19 cellular contexts compared by ENCODE assay signal in genomic region chr3:185126201-185126600, GRCh38. TPM values are rescaled to one million over a fixed set of nuclear protein-coding genes. Genes with fewer than 3 reads are reported as not detected.
"Had no signal": no experiment of that assay in that cellular context is flagged by ENCODE, and none has a peak within 500 bp of the region (broad histone marks: within the 10 kb centered on the region; RNA-seq: fewer than 3 reads in every experiment).

No MANE protein-coding gene starts in this region.

- H3K36me3 ChIP-seq: neural progenitor cell, neutrophil, ovary, pancreas, prostate gland, right atrium auricular region, right lobe of liver, sigmoid colon, spleen had no signal

- H3K79me2 ChIP-seq: parathyroid adenoma had no signal

- H3K4me2 ChIP-seq: neural progenitor cell, smooth muscle cell had no signal

- H2AFZ ChIP-seq: neural progenitor cell, parathyroid adenoma had no signal

- H3K27me3 ChIP-seq: neural progenitor cell, neutrophil, ovary, pancreas, right atrium auricular region, right lobe of liver, sigmoid colon, spleen had no signal

- H3K27ac ChIP-seq: neural progenitor cell, neutrophil, ovary, pancreas, parathyroid adenoma, prostate gland, psoas muscle, right atrium auricular region, right lobe of liver, sigmoid colon, skin epidermis, spleen had no signal

- H3K4me3 ChIP-seq: neural progenitor cell, ovary, pancreas, prostate gland, psoas muscle, right atrium auricular region, right lobe of liver, sigmoid colon, skin epidermis, smooth muscle cell, spleen had no signal

- H3K9me3 ChIP-seq: neutrophil, ovary, pancreas, prostate gland, psoas muscle, right atrium auricular region, right lobe of liver, sigmoid colon, spleen had no signal

- H3K9ac ChIP-seq: neural progenitor cell, parathyroid adenoma had no signal

- ATAC-seq: naive thymus-derived CD4-positive, alpha-beta T cell; naive thymus-derived CD8-positive, alpha-beta T cell; natural killer cell; natural killer cell treated with Interleukin-12 subunit alpha and Interleukin-12 subunit beta and Interleukin-15 and Interleukin-18, amount 100 ng/mL, for 72 hours; pancreas; psoas muscle; right cardiac atrium; right lobe of liver; sciatic nerve had no signal

RNA-seq across cellular contexts. Expression of gene C3orf70, which starts 26.7 kb away (rescaled TPM):
- polyA plus RNA-seq: naive thymus-derived CD4-positive, alpha-beta T cell had no signal
